ENCODE assay signal across 1 cellular context in genomic region chr7:123643495-123644428, GRCh38.
TF ChIP-seq lines count a peak whose summit lies in the region.

No MANE protein-coding gene starts in this region.

TF ChIP-seq in IMR-90, 13 proteins besides CTCF, POLR2A, EP300 and RAD21 (continued from another document):
- TF ChIP-seq ELK1 (IDR thresholded peaks at IDR 0.05; ENCODE audit: borderline replicate concordance, low read depth, low read length), result no peak
